ENCODE assay signal across 15 cellular contexts in the genomic region with DNA sequence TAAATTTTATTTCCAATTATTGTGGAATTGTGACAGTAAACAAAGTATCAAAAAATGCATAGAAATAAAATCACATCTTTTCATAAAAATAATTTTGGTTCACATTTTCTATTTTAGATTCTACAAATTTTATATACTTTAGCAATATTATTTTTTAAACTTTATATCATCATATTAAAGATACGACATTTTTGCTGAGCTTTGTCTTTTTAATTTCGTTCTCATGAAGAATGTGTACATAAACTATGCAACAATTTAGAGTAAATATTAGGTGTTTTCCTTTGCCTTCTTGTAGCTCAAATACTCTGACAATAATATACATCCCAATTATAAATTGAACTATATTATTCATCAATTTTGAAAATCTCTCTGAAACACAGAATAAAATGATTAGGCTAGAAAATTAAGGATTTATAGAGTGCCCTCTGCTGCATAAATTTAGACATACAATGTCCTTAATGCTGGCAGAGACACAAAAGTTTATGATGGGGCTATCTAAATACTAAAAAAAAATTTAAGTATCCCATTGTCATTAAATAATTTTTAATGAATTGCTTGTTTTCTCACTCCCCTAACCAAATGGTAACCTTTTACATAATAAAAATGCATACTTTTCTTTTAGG. TPM values are rescaled to one million over a fixed set of nuclear protein-coding genes. Genes with fewer than 3 reads are reported as not detected.
A peak's percentile ranks its signal among the peaks of the same experiment; 100 is the strongest.
DNase-seq lines count a peak whose midpoint lies in the region; ATAC-seq and TF ChIP-seq lines count a peak whose summit lies in the region.
"Had no signal": no experiment of that assay in that cellular context is flagged by ENCODE, and none has a peak within 500 bp of the region (broad histone marks: within the 10 kb centered on the region; RNA-seq: fewer than 3 reads in every experiment).

No MANE protein-coding gene starts in this region.

- no peaks in the 10 kb centered on the region for H3K27me3 ChIP-seq in left ventricle myocardium inferior (ENCODE audit: low read depth)
- H3K27me3 ChIP-seq in PC-3 (ENCODE audit: low read length), result no peaks in the 10 kb centered on the region
- H3K27me3 ChIP-seq in upper lobe of right lung, result no peaks in the 10 kb centered on the region
- H3K27me3 ChIP-seq in spleen (replicated peaks in 1 of 7), result no peaks in the 10 kb centered on the region
- H3K27me3 ChIP-seq: BLaER1 had no signal

- ATAC-seq in Right ventricle myocardium inferior (no peak), PC-3 (no peak), upper lobe of right lung (no peak), HG03159 (IDR thresholded peaks at IDR 0.05; ENCODE audit: unreplicated experiment) (no peak)
- ATAC-seq: activated naive CD4-positive, alpha-beta T cell treated with anti-CD3 and anti-CD28 coated beads, Interleukin-2, amount 50 U/mL, for 72 hours had no signal

- CTCF ChIA-PET in PC-3 (lab: Charles Lee), result no interaction called here

- POLR2A ChIA-PET in PC-3 (lab: Charles Lee; ENCODE audit: unreplicated experiment), result no interaction called here

- intact Hi-C loops in left ventricle myocardium inferior (cut with micrococcal nuclease) (loop anchor here (10.0 kb wide), 1 partner anchor 1241 kb away; no protein-coding TSS in a partner anchor), Right ventricle myocardium inferior (cut with DNase I) (no loop called here), PC-3 (cut with micrococcal nuclease) (loop anchor here (10.0 kb wide), 1 partner anchor 109 kb away; no protein-coding TSS in a partner anchor), upper lobe of right lung (cut with DNase I) (no loop called here), spleen (cut with DNase I; ENCODE audit: low total_unique reads) (no loop called here)

- H4K20me1 ChIP-seq in PC-3 (ENCODE audit: low read length), result no peaks in the 10 kb centered on the region
- H4K20me1 ChIP-seq: BLaER1 had no signal

- TF ChIP-seq POLR2A in spleen (IDR thresholded peaks at IDR 0.05), result no peak

- no peaks in the 10 kb centered on the region for H3K36me3 ChIP-seq in left ventricle myocardium inferior
- no peaks in the 10 kb centered on the region for H3K36me3 ChIP-seq in PC-3 (ENCODE audit: low read depth, low read length)
- no peaks in the 10 kb centered on the region for H3K36me3 ChIP-seq in upper lobe of right lung
- no peaks in the 10 kb centered on the region for H3K36me3 ChIP-seq in spleen
- H3K36me3 ChIP-seq: BLaER1 had no signal

- H3K36me3 Mint-ChIP-seq in immature natural killer cell, result no peaks in the 10 kb centered on the region
- H3K36me3 Mint-ChIP-seq: activated naive CD4-positive, alpha-beta T cell treated with anti-CD3 and anti-CD28 coated beads, Interleukin-2, amount 50 U/mL, for 72 hours; IgD-negative memory B cell had no signal

- H3K27me3 Mint-ChIP-seq in immature natural killer cell (ENCODE audit: low read depth in 3 of 3), result no peaks in the 10 kb centered on the region
- H3K27me3 Mint-ChIP-seq: IgD-negative memory B cell had no signal

- no peak overlapping the region for H3K27ac ChIP-seq in left ventricle myocardium inferior (replicated peaks)
- H3K27ac ChIP-seq in PC-3 (ENCODE audit: low read length), result no peak overlapping the region
- H3K27ac ChIP-seq in upper lobe of right lung, result no peak overlapping the region
- no peak overlapping the region for H3K27ac ChIP-seq in spleen
- H3K27ac ChIP-seq: BLaER1 had no signal

- no peaks in the 10 kb centered on the region for H3F3A ChIP-seq in PC-3 (ENCODE audit: low read length, unreplicated experiment)

- H3K9ac ChIP-seq in PC-3 (ENCODE audit: low read length), result no peak overlapping the region; the same call in 1 of the 2 replicates
- H3K9ac ChIP-seq: BLaER1 had no signal

- no peaks in the 10 kb centered on the region for H3K4me1 Mint-ChIP-seq in immature natural killer cell
- H3K4me1 Mint-ChIP-seq: IgD-negative memory B cell had no signal

- H3K4me1 ChIP-seq in left ventricle myocardium inferior (peaks cover 10% of the 10 kb centered on the region), PC-3 (ENCODE audit: insufficient read depth, low read length) (peaks cover 16% of the 10 kb centered on the region), upper lobe of right lung (peaks cover 10% of the 10 kb centered on the region), spleen (peaks cover 0 to 13% (median 6%) of the 10 kb centered on the region in 6 donors)
- H3K4me1 ChIP-seq: BLaER1 had no signal

- H3K4me3 ChIP-seq in left ventricle myocardium inferior, result no peak overlapping the region
- H3K4me3 ChIP-seq in PC-3 (ENCODE audit: low read length), result no peak overlapping the region
- H3K4me3 ChIP-seq in fibroblast of the aortic adventitia (ENCODE audit: low read depth, low read length), result no peak overlapping the region
- no peak overlapping the region for H3K4me3 ChIP-seq in upper lobe of right lung
- no peak overlapping the region for H3K4me3 ChIP-seq in spleen
- H3K4me3 ChIP-seq: BLaER1 had no signal

- H3K4me3 Mint-ChIP-seq in immature natural killer cell, result no peak overlapping the region
- H3K4me3 Mint-ChIP-seq: IgD-negative memory B cell had no signal

- H3K27ac Mint-ChIP-seq in immature natural killer cell, result no peak overlapping the region
- H3K27ac Mint-ChIP-seq: activated naive CD4-positive, alpha-beta T cell treated with anti-CD3 and anti-CD28 coated beads, Interleukin-2, amount 50 U/mL, for 72 hours; IgD-negative memory B cell had no signal

- no peaks in the 10 kb centered on the region for H3K9me3 Mint-ChIP-seq in immature natural killer cell
- H3K9me3 Mint-ChIP-seq: activated naive CD4-positive, alpha-beta T cell treated with anti-CD3 and anti-CD28 coated beads, Interleukin-2, amount 50 U/mL, for 72 hours; IgD-negative memory B cell had no signal

- no peak overlapping the region for H3K4me2 ChIP-seq in PC-3 (ENCODE audit: low read length)
- H3K4me2 ChIP-seq: BLaER1 had no signal

- H2AFZ ChIP-seq in PC-3 (ENCODE audit: low read length), result no peak overlapping the region

- no peaks in the 10 kb centered on the region for H3K9me2 ChIP-seq in PC-3 (replicated peaks; ENCODE audit: low read length)

- 47 to 94% (median 75%) methylated on average over 2 of the region's 2 CpGs for WGBS in spleen, 5 donors

- H3K79me2 ChIP-seq in PC-3 (ENCODE audit: low read length), result no peaks in the 10 kb centered on the region

- TF ChIP-seq CTCF in left ventricle myocardium inferior (IDR thresholded peaks at IDR 0.05; ENCODE audit: borderline replicate concordance), result peak; percentile 16
- TF ChIP-seq CTCF in PC-3 (conservative IDR thresholded peaks at IDR 0.05; ENCODE audit: low read depth, low read length), result peak; percentile 55; the same call in 1 of the 2 replicates
- TF ChIP-seq CTCF in fibroblast of the aortic adventitia (IDR thresholded peaks at IDR 0.05; ENCODE audit: insufficient read depth, low read length), result peak; percentile 35
- TF ChIP-seq CTCF in upper lobe of right lung (IDR thresholded peaks at IDR 0.05), result peak; percentile 22
- TF ChIP-seq CTCF in spleen (IDR thresholded peaks at IDR 0.05 in 8 of 11, conservative IDR thresholded peaks at IDR 0.05 in 3 of 11), result no peak

- BruUV-seq in PC-3 (replicated peaks; lab: Mats Ljungman, UMichigan), result no TSS peak

- H3K9me3 ChIP-seq in left ventricle myocardium inferior (replicated peaks) (no peaks in the 10 kb centered on the region), PC-3 (ENCODE audit: low read length) (no peaks in the 10 kb centered on the region), upper lobe of right lung (no peaks in the 10 kb centered on the region), spleen (no peaks in the 10 kb centered on the region)
- H3K9me3 ChIP-seq: BLaER1 had no signal

- no peak for DNase-seq in left ventricle myocardium inferior
- no peak for DNase-seq in Right ventricle myocardium inferior (ENCODE audit: missing footprints)
- peak; percentile 9 for DNase-seq in PC-3
- peak; percentile 15 for DNase-seq in fibroblast of the aortic adventitia (ENCODE audit: low read depth)
- no peak for DNase-seq in upper lobe of right lung
- no peak for DNase-seq in spleen
- no peak for DNase-seq in immature natural killer cell
- DNase-seq: NCI-H1694 treated with DMSO at 0.1 percent for 48 hours; NK-92 treated with Interleukin-12 subunit alpha and Interleukin-12 subunit beta, amount 100 ng/mL, for 24 hours; stimulated activated CD4-positive, alpha-beta T cell treated with anti-CD3 and anti-CD28 coated beads, Interleukin-2, amount 100 ng/mL, for 48 hours had no signal

RNA-seq across cellular contexts. Expression of a gene that starts 45.7 kb away (rescaled TPM):
- total RNA-seq in left ventricle myocardium inferior (6.1 TPM), Right ventricle myocardium inferior (3.9 TPM), PC-3 (2014; rRNA removed) (2.2 and 2.4 TPM in 2 replicates), fibroblast of the aortic adventitia (ENCODE audit: low replicate concordance) (3.1 and 27.8 TPM in 2 replicates), upper lobe of right lung (43.7 TPM), spleen (10 to 100 TPM in 2 of 7 donors, 1 to 10 TPM in 5; 5.5 to 14.7 (median 9.2) TPM)
- polyA plus RNA-seq in spleen (1 to 10 TPM; 3.2 to 4.7 (median 3.6) TPM), immature natural killer cell (1 to 10 TPM; 2.8 to 7.0 (median 6.2) TPM)
- total RNA-seq: G401 had no signal

Comparison
In these comparisons a context has a peak if more than half of its experiments do, and no peak if none do; other contexts are left out.
1. intact Hi-C loops: an anchor here in left ventricle myocardium inferior (10.0 kb wide) and PC-3 (10.0 kb wide); none called in Right ventricle myocardium inferior, upper lobe of right lung and spleen.
2. DNase-seq: peak in PC-3 (single experiment) and fibroblast of the aortic adventitia (single experiment); none in left ventricle myocardium inferior (single experiment), Right ventricle myocardium inferior (single experiment), upper lobe of right lung (single experiment), spleen (single experiment) and immature natural killer cell (0 of 3).
3. CTCF ChIP-seq: peak in left ventricle myocardium inferior (single experiment), PC-3 (single experiment), fibroblast of the aortic adventitia (single experiment) and upper lobe of right lung (single experiment); none in spleen (0 of 11).